ENCODE assay signal across 18 cellular contexts in genomic region chr21:25994758-25995163, GRCh38.
"Had no signal": no experiment of that assay in that cellular context is flagged by ENCODE, and none has a peak within 500 bp of the region (broad histone marks: within the 10 kb centered on the region; RNA-seq: fewer than 3 reads in every experiment).

No MANE protein-coding gene starts in this region.

- DNase-seq: activated CD4-positive, alpha-beta T cell treated with anti-CD3 and anti-CD28 coated beads, Interleukin-2, amount 10 ng/mL, durations not matched to agents 24 days and 14 days; activated CD8-positive, alpha-beta T cell treated with anti-CD3 and anti-CD28 coated beads for 36 hours; activated effector memory CD4-positive, alpha-beta T cell treated with Interleukin-2 at 50 U/mL for 16 hours; activated naive CD4-positive, alpha-beta T cell treated with anti-CD3 and anti-CD28 coated beads, Interleukin-2, amount 10 ng/mL, durations not matched to agents 7 days and 5 days; activated naive CD8-positive, alpha-beta T cell treated with anti-CD3 and anti-CD28 coated beads, Interleukin-2, amount 50 U/mL, for 24 hours; activated T-cell treated with anti-CD3 and anti-CD28 coated beads, Interleukin-2, amount 50 U/mL, for 48 hours; aorta; foreskin fibroblast; kidney glomerular epithelial cell; mesenchymal stem cell; mucosa of descending colon; naive B cell; ovary; SK-N-SH; spleen; stimulated activated CD4-positive, alpha-beta T cell treated with anti-CD3 and anti-CD28 coated beads, Interleukin-4, amount 100 ng/mL, for 4 hours; thyroid gland had no signal

- H3K4me3 Mint-ChIP-seq: activated CD4-positive, alpha-beta T cell treated with anti-CD3 and anti-CD28 coated beads, Interleukin-2, amount 10 ng/mL, durations not matched to agents 24 days and 14 days; activated CD8-positive, alpha-beta T cell treated with anti-CD3 and anti-CD28 coated beads for 36 hours; activated naive CD4-positive, alpha-beta T cell treated with anti-CD3 and anti-CD28 coated beads, Interleukin-2, amount 10 ng/mL, durations not matched to agents 7 days and 5 days; activated naive CD8-positive, alpha-beta T cell treated with anti-CD3 and anti-CD28 coated beads, Interleukin-2, amount 50 U/mL, for 24 hours; naive B cell; stimulated activated memory B cell treated with anti-CD40 and anti-IgM and Interleukin-4, amounts not matched to agents 10 μg/mL and 1 μg/mL and 100 μg/mL, for 72 hours had no signal

- ATAC-seq: activated CD8-positive, alpha-beta T cell treated with anti-CD3 and anti-CD28 coated beads for 36 hours; activated naive CD8-positive, alpha-beta T cell treated with anti-CD3 and anti-CD28 coated beads, Interleukin-2, amount 50 U/mL, for 24 hours; mucosa of descending colon; stimulated activated memory B cell treated with anti-CD40 and anti-IgM and Interleukin-4, amounts not matched to agents 10 μg/mL and 1 μg/mL and 100 μg/mL, for 72 hours had no signal

- H3K27ac Mint-ChIP-seq: activated CD4-positive, alpha-beta T cell treated with anti-CD3 and anti-CD28 coated beads, Interleukin-2, amount 10 ng/mL, durations not matched to agents 24 days and 14 days; activated CD8-positive, alpha-beta T cell treated with anti-CD3 and anti-CD28 coated beads for 36 hours; activated naive CD4-positive, alpha-beta T cell treated with anti-CD3 and anti-CD28 coated beads, Interleukin-2, amount 10 ng/mL, durations not matched to agents 7 days and 5 days; activated naive CD8-positive, alpha-beta T cell treated with anti-CD3 and anti-CD28 coated beads, Interleukin-2, amount 50 U/mL, for 24 hours; naive B cell; stimulated activated memory B cell treated with anti-CD40 and anti-IgM and Interleukin-4, amounts not matched to agents 10 μg/mL and 1 μg/mL and 100 μg/mL, for 72 hours had no signal

- H3K36me3 Mint-ChIP-seq: activated naive CD4-positive, alpha-beta T cell treated with anti-CD3 and anti-CD28 coated beads, Interleukin-2, amount 10 ng/mL, durations not matched to agents 7 days and 5 days had no signal

- H3K27me3 Mint-ChIP-seq: activated CD4-positive, alpha-beta T cell treated with anti-CD3 and anti-CD28 coated beads, Interleukin-2, amount 10 ng/mL, durations not matched to agents 24 days and 14 days; activated CD8-positive, alpha-beta T cell treated with anti-CD3 and anti-CD28 coated beads for 36 hours; activated naive CD4-positive, alpha-beta T cell treated with anti-CD3 and anti-CD28 coated beads, Interleukin-2, amount 10 ng/mL, durations not matched to agents 7 days and 5 days; activated naive CD8-positive, alpha-beta T cell treated with anti-CD3 and anti-CD28 coated beads, Interleukin-2, amount 50 U/mL, for 24 hours; naive B cell; stimulated activated memory B cell treated with anti-CD40 and anti-IgM and Interleukin-4, amounts not matched to agents 10 μg/mL and 1 μg/mL and 100 μg/mL, for 72 hours had no signal

- H3K4me1 Mint-ChIP-seq: stimulated activated memory B cell treated with anti-CD40 and anti-IgM and Interleukin-4, amounts not matched to agents 10 μg/mL and 1 μg/mL and 100 μg/mL, for 72 hours had no signal

- H3K9me3 Mint-ChIP-seq: activated CD4-positive, alpha-beta T cell treated with anti-CD3 and anti-CD28 coated beads, Interleukin-2, amount 10 ng/mL, durations not matched to agents 24 days and 14 days; activated CD8-positive, alpha-beta T cell treated with anti-CD3 and anti-CD28 coated beads for 36 hours; activated naive CD4-positive, alpha-beta T cell treated with anti-CD3 and anti-CD28 coated beads, Interleukin-2, amount 10 ng/mL, durations not matched to agents 7 days and 5 days; activated naive CD8-positive, alpha-beta T cell treated with anti-CD3 and anti-CD28 coated beads, Interleukin-2, amount 50 U/mL, for 24 hours; naive B cell; stimulated activated memory B cell treated with anti-CD40 and anti-IgM and Interleukin-4, amounts not matched to agents 10 μg/mL and 1 μg/mL and 100 μg/mL, for 72 hours had no signal
